ENCODE assay signal across 2 cellular contexts in the genomic region with DNA sequence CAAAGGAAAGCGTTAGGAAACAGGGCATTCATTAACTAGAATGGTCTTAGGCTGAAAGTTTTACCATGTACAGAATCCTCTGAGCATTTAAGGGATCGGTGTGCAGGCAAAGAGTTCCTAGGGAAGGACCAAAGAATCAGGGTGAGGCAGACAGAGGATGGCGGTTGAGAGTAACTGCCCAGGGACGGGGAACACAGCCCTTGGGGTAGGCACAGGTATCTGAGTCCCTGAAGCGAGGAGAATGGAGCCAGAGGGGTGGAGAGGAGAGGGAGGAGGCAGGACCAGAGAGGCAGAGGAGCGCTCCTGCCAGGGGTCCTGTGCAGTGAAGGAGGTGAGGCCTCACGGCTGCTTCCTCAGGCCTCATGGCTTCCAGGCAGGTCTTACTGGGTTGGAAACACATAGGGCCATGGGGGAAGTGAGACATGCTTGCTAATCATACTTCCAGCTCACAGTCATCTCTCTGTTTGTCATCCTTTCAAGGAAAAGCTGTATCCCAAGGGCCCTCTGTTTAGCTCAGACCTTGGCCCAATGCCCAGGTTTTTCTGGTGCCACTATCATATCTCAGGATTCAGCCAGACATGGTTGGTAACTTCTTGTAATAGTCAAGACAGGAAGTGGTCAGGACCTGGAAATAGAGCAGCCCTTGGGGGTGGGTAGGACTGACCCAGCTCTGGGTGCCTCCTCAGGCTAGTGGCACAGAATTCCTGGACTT.
TF ChIP-seq lines count a peak whose summit lies in the region.

No MANE protein-coding gene starts in this region.

TF ChIP-seq in A549, 52 proteins besides CTCF, POLR2A, EP300 and RAD21 (continued from another document):
- no peak for TF ChIP-seq POLR2AphosphoS2 (conservative IDR thresholded peaks at IDR 0.05; ENCODE audit: low read length)
- peak in 1 of 2 experiments; percentile 32; a peak in 1 of 5 replicates for TF ChIP-seq JUN (IDR thresholded peaks at IDR 0.05)
- no peak for TF ChIP-seq MAZ (IDR thresholded peaks at IDR 0.05; ENCODE audit: borderline replicate concordance, low read depth, low read length)
- TF ChIP-seq KDM5A (IDR thresholded peaks at IDR 0.05): no peak
- TF ChIP-seq FOSL2 (IDR thresholded peaks at IDR 0.05): no peak
- peak; percentile 35; the same call in 1 of the 2 replicates for TF ChIP-seq FOSL2 (CRISPR knock-in tag; IDR thresholded peaks at IDR 0.05)

TF ChIP-seq in HCT116, 20 proteins besides CTCF, POLR2A, EP300 and RAD21 (continued from another document):
- TF ChIP-seq, protein P1, sequence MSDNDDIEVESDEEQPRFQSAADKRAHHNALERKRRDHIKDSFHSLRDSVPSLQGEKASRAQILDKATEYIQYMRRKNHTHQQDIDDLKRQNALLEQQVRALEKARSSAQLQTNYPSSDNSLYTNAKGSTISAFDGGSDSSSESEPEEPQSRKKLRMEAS (IDR thresholded peaks at IDR 0.05): no peak; the same call in 1 of the 2 replicates
- TF ChIP-seq SRF (IDR thresholded peaks at IDR 0.05; ENCODE audit: low read depth) (no peak), FOSL1 (IDR thresholded peaks at IDR 0.05; ENCODE audit: low read depth) (no peak), CEBPB (IDR thresholded peaks at IDR 0.05; ENCODE audit: low read depth) (no peak), ZFX (IDR thresholded peaks at IDR 0.05) (no peak), EZH2 (IDR thresholded peaks at IDR 0.05) (no peak), TCF7L2 (IDR thresholded peaks at IDR 0.05; ENCODE audit: borderline replicate concordance, extremely low read depth, insufficient read depth, insufficient read length) (peak; percentile 24), EZH2phosphoT487 (IDR thresholded peaks at IDR 0.05; ENCODE audit: borderline replicate concordance) (no peak), SP1 (IDR thresholded peaks at IDR 0.05; ENCODE audit: low read depth) (0 out of 2 replicates have a peak, but pooled peaks have one; percentile 27), ZNF274 (IDR thresholded peaks at IDR 0.05; ENCODE audit: low read depth, low read length) (no peak), POLR2AphosphoS5 (IDR thresholded peaks at IDR 0.05; ENCODE audit: low read depth, low read length) (no peak), JUND (IDR thresholded peaks at IDR 0.05) (no peak), CBX3 (IDR thresholded peaks at IDR 0.05; ENCODE audit: low read depth) (0 out of 2 replicates have a peak, but pooled peaks have one; percentile 51), SIN3A (IDR thresholded peaks at IDR 0.05; ENCODE audit: low read depth) (no peak), ELF1 (IDR thresholded peaks at IDR 0.05; ENCODE audit: borderline replicate concordance, low read depth) (no peak)
- TF ChIP-seq, protein P2, sequence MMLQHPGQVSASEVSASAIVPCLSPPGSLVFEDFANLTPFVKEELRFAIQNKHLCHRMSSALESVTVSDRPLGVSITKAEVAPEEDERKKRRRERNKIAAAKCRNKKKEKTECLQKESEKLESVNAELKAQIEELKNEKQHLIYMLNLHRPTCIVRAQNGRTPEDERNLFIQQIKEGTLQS (IDR thresholded peaks at IDR 0.05): no peak
- TF ChIP-seq, protein P3, sequence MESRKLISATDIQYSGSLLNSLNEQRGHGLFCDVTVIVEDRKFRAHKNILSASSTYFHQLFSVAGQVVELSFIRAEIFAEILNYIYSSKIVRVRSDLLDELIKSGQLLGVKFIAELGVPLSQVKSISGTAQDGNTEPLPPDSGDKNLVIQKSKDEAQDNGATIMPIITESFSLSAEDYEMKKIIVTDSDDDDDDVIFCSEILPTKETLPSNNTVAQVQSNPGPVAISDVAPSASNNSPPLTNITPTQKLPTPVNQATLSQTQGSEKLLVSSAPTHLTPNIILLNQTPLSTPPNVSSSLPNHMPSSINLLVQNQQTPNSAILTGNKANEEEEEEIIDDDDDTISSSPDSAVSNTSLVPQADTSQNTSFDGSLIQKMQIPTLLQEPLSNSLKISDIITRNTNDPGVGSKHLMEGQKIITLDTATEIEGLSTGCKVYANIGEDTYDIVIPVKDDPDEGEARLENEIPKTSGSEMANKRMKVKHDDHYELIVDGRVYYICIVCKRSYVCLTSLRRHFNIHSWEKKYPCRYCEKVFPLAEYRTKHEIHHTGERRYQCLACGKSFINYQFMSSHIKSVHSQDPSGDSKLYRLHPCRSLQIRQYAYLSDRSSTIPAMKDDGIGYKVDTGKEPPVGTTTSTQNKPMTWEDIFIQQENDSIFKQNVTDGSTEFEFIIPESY (IDR thresholded peaks at IDR 0.05; ENCODE audit: extremely low read depth, insufficient replicate concordance, low read length): peak; percentile 5
- TF ChIP-seq, protein P4, sequence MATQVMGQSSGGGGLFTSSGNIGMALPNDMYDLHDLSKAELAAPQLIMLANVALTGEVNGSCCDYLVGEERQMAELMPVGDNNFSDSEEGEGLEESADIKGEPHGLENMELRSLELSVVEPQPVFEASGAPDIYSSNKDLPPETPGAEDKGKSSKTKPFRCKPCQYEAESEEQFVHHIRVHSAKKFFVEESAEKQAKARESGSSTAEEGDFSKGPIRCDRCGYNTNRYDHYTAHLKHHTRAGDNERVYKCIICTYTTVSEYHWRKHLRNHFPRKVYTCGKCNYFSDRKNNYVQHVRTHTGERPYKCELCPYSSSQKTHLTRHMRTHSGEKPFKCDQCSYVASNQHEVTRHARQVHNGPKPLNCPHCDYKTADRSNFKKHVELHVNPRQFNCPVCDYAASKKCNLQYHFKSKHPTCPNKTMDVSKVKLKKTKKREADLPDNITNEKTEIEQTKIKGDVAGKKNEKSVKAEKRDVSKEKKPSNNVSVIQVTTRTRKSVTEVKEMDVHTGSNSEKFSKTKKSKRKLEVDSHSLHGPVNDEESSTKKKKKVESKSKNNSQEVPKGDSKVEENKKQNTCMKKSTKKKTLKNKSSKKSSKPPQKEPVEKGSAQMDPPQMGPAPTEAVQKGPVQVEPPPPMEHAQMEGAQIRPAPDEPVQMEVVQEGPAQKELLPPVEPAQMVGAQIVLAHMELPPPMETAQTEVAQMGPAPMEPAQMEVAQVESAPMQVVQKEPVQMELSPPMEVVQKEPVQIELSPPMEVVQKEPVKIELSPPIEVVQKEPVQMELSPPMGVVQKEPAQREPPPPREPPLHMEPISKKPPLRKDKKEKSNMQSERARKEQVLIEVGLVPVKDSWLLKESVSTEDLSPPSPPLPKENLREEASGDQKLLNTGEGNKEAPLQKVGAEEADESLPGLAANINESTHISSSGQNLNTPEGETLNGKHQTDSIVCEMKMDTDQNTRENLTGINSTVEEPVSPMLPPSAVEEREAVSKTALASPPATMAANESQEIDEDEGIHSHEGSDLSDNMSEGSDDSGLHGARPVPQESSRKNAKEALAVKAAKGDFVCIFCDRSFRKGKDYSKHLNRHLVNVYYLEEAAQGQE (IDR thresholded peaks at IDR 0.05; ENCODE audit: low read depth): no peak
